ENCODE assay signal across 9 cellular contexts in the genomic region with DNA sequence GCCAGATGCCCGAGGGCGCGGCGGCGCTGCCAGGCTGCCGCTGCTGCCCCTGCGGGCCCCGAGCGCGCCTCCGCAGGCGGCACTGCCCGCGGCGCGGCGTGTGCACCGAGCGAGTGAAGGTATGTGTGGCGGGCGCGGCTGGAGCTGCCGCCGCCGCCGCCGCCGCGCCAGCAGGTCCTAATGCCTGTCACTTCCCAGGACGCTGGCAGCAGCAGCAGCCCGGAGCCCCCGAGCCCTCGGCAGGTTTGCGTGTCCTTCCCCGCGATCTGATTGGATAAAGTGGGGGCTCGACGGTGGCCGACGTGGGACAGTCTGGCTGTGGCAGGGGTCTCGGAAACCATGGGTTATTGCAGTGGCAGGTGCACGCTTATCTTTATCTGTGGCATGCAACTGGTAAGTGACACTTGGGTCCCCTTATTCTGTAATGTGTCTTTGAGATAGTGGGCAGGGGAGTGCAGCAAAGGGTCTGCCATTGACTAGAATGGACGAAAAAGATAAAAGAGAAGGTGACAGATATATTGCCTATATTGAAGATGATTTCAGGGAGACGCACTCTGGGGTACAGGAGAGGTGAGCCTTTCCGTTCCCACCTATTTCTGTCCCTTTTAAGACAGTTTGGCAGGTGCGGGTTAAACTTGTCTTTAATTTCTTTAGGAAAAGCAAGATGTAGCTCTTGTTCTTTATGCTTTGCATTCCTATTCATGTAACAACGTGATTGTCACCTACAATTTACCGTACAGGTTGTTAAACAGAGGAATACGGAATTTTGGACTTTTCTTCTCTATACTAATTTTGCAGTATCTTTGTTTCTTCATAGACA. TPM values are rescaled to one million over a fixed set of nuclear protein-coding genes. Genes with fewer than 3 reads are reported as not detected.
DNase-seq lines count a peak whose midpoint lies in the region; ATAC-seq and TF ChIP-seq lines count a peak whose summit lies in the region.
"Had no signal": no experiment of that assay in that cellular context is flagged by ENCODE, and none has a peak within 500 bp of the region (broad histone marks: within the 10 kb centered on the region; RNA-seq: fewer than 3 reads in every experiment).

A gene (plus strand): TSS at position 4 of the 820 bp plus-strand sequence.

- H3K4me3 ChIP-seq in Panc1 (ENCODE audit: low read depth in 2 of 2, low read length in 2 of 2) (peak within 1 kb of the TSS; percentile 79), dorsolateral prefrontal cortex (peak within 1 kb of the TSS; percentile 50 to 89 (median 78))

- H3K27ac ChIP-seq in Panc1 (ENCODE audit: low read length) (peak within 1 kb of the TSS; percentile 87), dorsolateral prefrontal cortex (peak within 1 kb of the TSS in 58 of 59 donors; percentile 40 to 96 (median 88)), temporal lobe (ENCODE audit: low read depth, low read length) (peak within 1 kb of the TSS; percentile 69)
- H3K27ac ChIP-seq: HL-60 had no signal

- H3K27me3 ChIP-seq in Panc1 (ENCODE audit: control insufficient read depth, insufficient read depth, low read length) (no peaks in the 10 kb centered on the region), dorsolateral prefrontal cortex (peaks cover 0 to 3% (median 0%) of the 10 kb centered on the region in 45 donors)

- peak; percentile 47 for DNase-seq in Ammon's horn (ENCODE audit: low spot score)
- DNase-seq in Panc1 (ENCODE audit: low read depth, low spot score) = no peak
- peak; percentile 48 to 76 (median 64) for DNase-seq in dorsolateral prefrontal cortex
- peak; percentile 35 for DNase-seq in medulla oblongata (ENCODE audit: extremely low spot score)
- DNase-seq in GM19238 (ENCODE audit: insufficient read length, low spot score) = no peak

- CTCF ChIA-PET in Panc1 (lab: Charles Lee) = interaction anchor here (0.5 kb wide), 1 partner anchor 645 kb away, joined by 3 read pairs; no protein-coding TSS in a partner anchor

- ATAC-seq in GM18868 (IDR thresholded peaks at IDR 0.05; ENCODE audit: unreplicated experiment) (peak; percentile 36), HG03159 (IDR thresholded peaks at IDR 0.05; ENCODE audit: unreplicated experiment) (peak; percentile 20), Panc1 (peak; percentile 82)

- no peaks in the 10 kb centered on the region for H3K36me3 ChIP-seq in Panc1 (ENCODE audit: control insufficient read depth, insufficient read depth, low read length)

- peaks cover 36% of the 10 kb centered on the region for H3K4me1 ChIP-seq in Panc1 (ENCODE audit: control insufficient read depth, insufficient read depth, low read length)

- intact Hi-C loops in Panc1 (cut with micrococcal nuclease; ENCODE audit: unreplicated experiment) (loop anchor here (2.0 to 10.0 kb wide), 2 partner anchors 733 to 1051 kb away; no protein-coding TSS in a partner anchor), dorsolateral prefrontal cortex (cut with DNase I) (loop anchor here (2.0 to 5.0 kb wide), 5 partner anchors 83 to 993 kb away; no protein-coding TSS in a partner anchor)

- no peak for TF ChIP-seq CTCF in Panc1 (IDR thresholded peaks at IDR 0.05)
- TF ChIP-seq CTCF in dorsolateral prefrontal cortex (IDR thresholded peaks at IDR 0.05 in 54 of 56, conservative IDR thresholded peaks at IDR 0.05 in 2 of 56; ENCODE audit: low read depth in 1 of 56, partially characterized antibody in 56 of 56) = no peak

- POLR2A ChIA-PET in Panc1 (lab: Charles Lee) = no interaction called here

- no TSS peak for BruUV-seq in Panc1 (replicated peaks; lab: Mats Ljungman, UMichigan)

- H3K9me3 ChIP-seq in Panc1 (ENCODE audit: control insufficient read depth, insufficient read depth, low read depth, low read length) = no peaks in the 10 kb centered on the region

- in situ Hi-C loops in Panc1 (cut with HindIII; ENCODE audit: low pct_unique_long_range_greater_than_20kb, low sequenced_read_pairs) = no loop called here

RNA-seq across cellular contexts. Expression of the gene that starts here (rescaled TPM):
- total RNA-seq in Panc1 (2021; ENCODE audit: unreplicated experiment) = 2.6 TPM
- polyA plus RNA-seq in Panc1 (2012; ENCODE audit: insufficient read length) = 2.2 TPM
- 100 to 1,000 TPM in 4 of 120 experiments, 10 to 100 TPM in 116; 19.9 to 121 (median 54.2) TPM for total RNA-seq in dorsolateral prefrontal cortex
- total RNA-seq in temporal lobe = 115 TPM

Comparison
In these comparisons a context has a peak if more than half of its experiments do, and no peak if none do; other contexts are left out.
1. DNase-seq: peak in Ammon's horn (single experiment), dorsolateral prefrontal cortex (10 of 10) and medulla oblongata (single experiment); none in Panc1 (single experiment) and GM19238 (single experiment).
2. ATAC-seq: peak in every context shown above with its lines; median percentile 82 in Panc1; 36 in GM18868; 20 in HG03159.
3. Peak in every context shown above with its lines, with median percentiles within 50 percentile points of each other: H3K27ac ChIP-seq.